7 cellular contexts compared by ENCODE assay signal in the genomic region with DNA sequence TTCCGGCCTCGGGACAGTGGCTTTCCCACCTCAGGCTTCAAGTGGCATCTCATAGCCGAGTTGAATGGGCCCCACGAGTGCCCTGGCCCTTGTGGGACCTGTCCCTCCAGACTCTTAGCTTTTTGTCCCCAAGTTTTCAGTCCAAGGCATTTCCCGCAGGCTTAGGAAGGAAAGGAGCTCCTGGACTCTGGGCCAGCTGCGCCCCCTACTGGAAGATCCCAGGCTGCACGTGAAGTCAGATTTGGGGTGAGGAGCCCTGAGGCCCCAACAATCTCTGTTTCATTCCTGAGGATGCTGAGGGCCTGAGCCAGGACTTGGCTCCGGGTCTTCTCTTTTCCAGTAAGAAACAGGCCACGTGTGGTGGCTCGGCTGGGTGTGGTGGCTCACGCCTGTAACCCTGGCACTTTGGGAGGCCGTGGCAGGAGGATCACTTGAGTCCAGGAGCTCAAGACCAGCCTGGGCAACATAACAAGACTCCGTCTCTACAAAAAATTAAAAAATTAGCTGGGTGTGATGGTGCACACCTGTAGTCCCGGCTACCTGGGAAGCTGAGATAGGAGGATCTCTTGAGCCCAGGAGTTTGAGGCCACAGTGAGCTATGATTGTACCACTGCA.
DNase-seq lines count a peak whose midpoint lies in the region; ATAC-seq, FAIRE-seq and TF ChIP-seq lines count a peak whose summit lies in the region.

No MANE protein-coding gene starts in this region.

- no peak overlapping the region for H3K9ac ChIP-seq in IMR-90 (ENCODE audit: low read depth, low read length)

- TF ChIP-seq CTCF in IMR-90 (conservative IDR thresholded peaks at IDR 0.05; ENCODE audit: low read depth, low read length) (peak; percentile 94), bronchial epithelial cell (IDR thresholded peaks at IDR 0.05; ENCODE audit: insufficient read depth, low read length, severe bottlenecking) (peak; percentile 96), kidney epithelial cell (IDR thresholded peaks at IDR 0.05; ENCODE audit: insufficient read depth, low read length, poor library complexity, severe bottlenecking) (peak; percentile 95)

- H2AFZ ChIP-seq in IMR-90 (replicated peaks; ENCODE audit: low read length, poor library complexity), result no peak overlapping the region

- H3K4ac ChIP-seq in IMR-90 (ENCODE audit: low read depth, low read length), result no peak overlapping the region

- no peak for TF ChIP-seq POLR2A in IMR-90 (IDR thresholded peaks at IDR 0.05; ENCODE audit: low read depth, low read length)

- H4K20me1 ChIP-seq in IMR-90 (ENCODE audit: insufficient read depth, low read length), result no peaks in the 10 kb centered on the region; the same call in 1 of the 2 replicates

- H3K56ac ChIP-seq in IMR-90 (ENCODE audit: extremely low read depth, insufficient read depth, low read length), result no peak overlapping the region

- no peak overlapping the region for H2BK5ac ChIP-seq in IMR-90 (ENCODE audit: low read depth, low read length, poor library complexity, severe bottlenecking)

- H3K27ac ChIP-seq in IMR-90 (ENCODE audit: insufficient read depth, low read length), result no peak overlapping the region

- H2BK20ac ChIP-seq in IMR-90 (ENCODE audit: low read depth, low read length), result no peak overlapping the region

- CTCF ChIA-PET in IMR-90 (lab: Yijun Ruan, JAX), result interaction anchor here (0.6 to 4.0 kb wide), 18 partner anchors 9 to 128 kb away, joined by 3 to 53 read pairs (median 4); no protein-coding TSS in a partner anchor

- FAIRE-seq in bronchial epithelial cell (lab: Jason Lieb, UNC), result peak; percentile 86

- H2AK9ac ChIP-seq in IMR-90 (replicated peaks; ENCODE audit: low read depth, low read length, poor library complexity), result peak overlapping the region; percentile 82

- H3K36me3 ChIP-seq in IMR-90 (ENCODE audit: control insufficient read depth, insufficient read depth, low read length), result peaks cover 4% of the 10 kb centered on the region; the same call in 1 of the 2 replicates
- no peaks in the 10 kb centered on the region for H3K36me3 ChIP-seq in bronchial epithelial cell (ENCODE audit: control insufficient read depth, insufficient read depth, low read length)
- no peaks in the 10 kb centered on the region for H3K36me3 ChIP-seq in kidney epithelial cell (ENCODE audit: control insufficient read depth, insufficient read depth, low read length)

- POLR2A ChIA-PET in IMR-90 (lab: Charles Lee; ENCODE audit: unreplicated experiment), result no interaction called here

- H3K4me1 ChIP-seq in IMR-90 (ENCODE audit: control insufficient read depth, insufficient read depth, low read length), result peaks cover 6% of the 10 kb centered on the region

- peak; percentile 98 for TF ChIP-seq RAD21 in IMR-90 (IDR thresholded peaks at IDR 0.05; ENCODE audit: low read length)

- H3K23ac ChIP-seq in IMR-90 (ENCODE audit: low read depth, low read length), result no peak overlapping the region

- no peak overlapping the region for H4K5ac ChIP-seq in IMR-90 (ENCODE audit: low read depth, low read length)

- ATAC-seq in IMR-90 (ENCODE audit: low read depth) (peak; percentile 79), GM21360 (IDR thresholded peaks at IDR 0.05; ENCODE audit: unreplicated experiment) (no peak)

- no peaks in the 10 kb centered on the region for H3K9me1 ChIP-seq in IMR-90 (ENCODE audit: insufficient read depth, low read length)

- H3K79me1 ChIP-seq in IMR-90 (ENCODE audit: low read depth in 1 of 2, low read length in 2 of 2), result no peaks in the 10 kb centered on the region

- H2AK5ac ChIP-seq in IMR-90 (ENCODE audit: low read depth, low read length), result no peak overlapping the region

- no peaks in the 10 kb centered on the region for H3K27me3 ChIP-seq in IMR-90 (ENCODE audit: control insufficient read depth, insufficient read depth, low read length)
- no peaks in the 10 kb centered on the region for H3K27me3 ChIP-seq in bronchial epithelial cell (ENCODE audit: control insufficient read depth, insufficient read depth, low read length)
- no peaks in the 10 kb centered on the region for H3K27me3 ChIP-seq in kidney epithelial cell (ENCODE audit: control insufficient read depth, insufficient read depth, low read length)

- no peak overlapping the region for H3K14ac ChIP-seq in IMR-90 (replicated peaks; ENCODE audit: low read depth, low read length)

- H3K18ac ChIP-seq in IMR-90 (ENCODE audit: low read depth, low read length), result no peak overlapping the region

- WGBS in IMR-90 (ENCODE audit: extremely low coverage in 2 of 2, insufficient read length in 1 of 2), 2 experiments, result 20% methylated on average over 1 of the region's 14 CpGs; no CpG with 5 or more reads in 1 of the 2 experiments

- BruUV-seq in IMR-90 (replicated peaks; lab: Mats Ljungman, UMichigan), result no TSS peak

- peak; percentile 73 for DNase-seq in Daoy (ENCODE audit: low read depth)
- DNase-seq in IMR-90, result peak; percentile 60
- peak; percentile 55 for DNase-seq in SK-N-DZ (ENCODE audit: low spot score)
- DNase-seq in bronchial epithelial cell (ENCODE audit: low read depth), result peak; percentile 41
- no peak for DNase-seq in kidney epithelial cell (ENCODE audit: low read depth)
- DNase-seq in stimulated activated CD4-positive, alpha-beta T cell treated with anti-CD3 and anti-CD28 coated beads, Interleukin-4, amount 100 ng/mL, for 1 hour, result peak; percentile 24

- H4K91ac ChIP-seq in IMR-90 (ENCODE audit: insufficient read depth, low read depth, low read length), result no peak overlapping the region

- dilution Hi-C loops in IMR-90 (cut with HindIII; ENCODE audit: low sequenced_read_pairs, unreplicated experiment), result no loop called here

- H3K9me3 ChIP-seq in IMR-90 (ENCODE audit: control insufficient read depth, insufficient read depth, low read length), result no peaks in the 10 kb centered on the region

- in situ Hi-C loops in IMR-90 (cut with MboI; ENCODE audit: low sequenced_read_pairs), result loop anchor here (5.0 kb wide), 1 partner anchor 105 kb away; no protein-coding TSS in a partner anchor

- intact Hi-C loops in IMR-90 (cut with micrococcal nuclease), result loop anchor here (1.0 to 5.0 kb wide), 5 partner anchors 65 to 186 kb away; a partner anchor contains a TSS

- H3K4me3 ChIP-seq in IMR-90 (ENCODE audit: insufficient read depth, low read depth, low read length) (no peak overlapping the region), bronchial epithelial cell (ENCODE audit: low read depth, low read length) (no peak overlapping the region), kidney epithelial cell (ENCODE audit: low read depth, low read length) (no peak overlapping the region)

- H4K8ac ChIP-seq in IMR-90 (ENCODE audit: low read depth in 2 of 2, low read length in 2 of 2), result no peak overlapping the region

- H2BK15ac ChIP-seq in IMR-90 (ENCODE audit: low read depth, low read length), result no peak overlapping the region

- H3K4me2 ChIP-seq in IMR-90 (ENCODE audit: low read depth, low read length), result no peak overlapping the region

- no peak overlapping the region for H2BK120ac ChIP-seq in IMR-90 (ENCODE audit: low read depth, low read length)

TF ChIP-seq in IMR-90, 13 proteins besides CTCF, POLR2A, EP300 and RAD21:
- TF ChIP-seq CHD1 (IDR thresholded peaks at IDR 0.05; ENCODE audit: low read depth, low read length) (no peak), MXI1 (IDR thresholded peaks at IDR 0.05; ENCODE audit: borderline replicate concordance, low read depth, low read length) (no peak), RFX5 (IDR thresholded peaks at IDR 0.05; ENCODE audit: low read depth, low read length) (no peak), MAZ (IDR thresholded peaks at IDR 0.05; ENCODE audit: borderline replicate concordance, low read depth, low read length) (no peak), FOS (IDR thresholded peaks at IDR 0.05; ENCODE audit: low read depth, low read length) (no peak), SMC3 (IDR thresholded peaks at IDR 0.05; ENCODE audit: low read depth, low read length) (peak; percentile 96), BHLHE40 (IDR thresholded peaks at IDR 0.05; ENCODE audit: low read depth, low read length) (peak; percentile 45; the same call in 1 of the 2 replicates), RCOR1 (IDR thresholded peaks at IDR 0.05; ENCODE audit: insufficient replicate concordance, low read length) (no peak), CEBPB (IDR thresholded peaks at IDR 0.05; ENCODE audit: low read depth, low read length) (no peak), MAFK (IDR thresholded peaks at IDR 0.05; ENCODE audit: low read depth, low read length) (no peak), NFE2L2 (IDR thresholded peaks at IDR 0.05; ENCODE audit: low read depth, low read length) (no peak)
- TF ChIP-seq, protein P1, sequence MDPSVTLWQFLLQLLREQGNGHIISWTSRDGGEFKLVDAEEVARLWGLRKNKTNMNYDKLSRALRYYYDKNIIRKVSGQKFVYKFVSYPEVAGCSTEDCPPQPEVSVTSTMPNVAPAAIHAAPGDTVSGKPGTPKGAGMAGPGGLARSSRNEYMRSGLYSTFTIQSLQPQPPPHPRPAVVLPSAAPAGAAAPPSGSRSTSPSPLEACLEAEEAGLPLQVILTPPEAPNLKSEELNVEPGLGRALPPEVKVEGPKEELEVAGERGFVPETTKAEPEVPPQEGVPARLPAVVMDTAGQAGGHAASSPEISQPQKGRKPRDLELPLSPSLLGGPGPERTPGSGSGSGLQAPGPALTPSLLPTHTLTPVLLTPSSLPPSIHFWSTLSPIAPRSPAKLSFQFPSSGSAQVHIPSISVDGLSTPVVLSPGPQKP (IDR thresholded peaks at IDR 0.05; ENCODE audit: borderline replicate concordance, low read depth, low read length), result no peak
- TF ChIP-seq, protein P2, sequence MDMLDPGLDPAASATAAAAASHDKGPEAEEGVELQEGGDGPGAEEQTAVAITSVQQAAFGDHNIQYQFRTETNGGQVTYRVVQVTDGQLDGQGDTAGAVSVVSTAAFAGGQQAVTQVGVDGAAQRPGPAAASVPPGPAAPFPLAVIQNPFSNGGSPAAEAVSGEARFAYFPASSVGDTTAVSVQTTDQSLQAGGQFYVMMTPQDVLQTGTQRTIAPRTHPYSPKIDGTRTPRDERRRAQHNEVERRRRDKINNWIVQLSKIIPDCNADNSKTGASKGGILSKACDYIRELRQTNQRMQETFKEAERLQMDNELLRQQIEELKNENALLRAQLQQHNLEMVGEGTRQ (IDR thresholded peaks at IDR 0.05; ENCODE audit: low read depth, low read length), result peak; percentile 5; the same call in 1 of the 2 replicates
